ENCODE assay signal across 8 cellular contexts in the genomic region with DNA sequence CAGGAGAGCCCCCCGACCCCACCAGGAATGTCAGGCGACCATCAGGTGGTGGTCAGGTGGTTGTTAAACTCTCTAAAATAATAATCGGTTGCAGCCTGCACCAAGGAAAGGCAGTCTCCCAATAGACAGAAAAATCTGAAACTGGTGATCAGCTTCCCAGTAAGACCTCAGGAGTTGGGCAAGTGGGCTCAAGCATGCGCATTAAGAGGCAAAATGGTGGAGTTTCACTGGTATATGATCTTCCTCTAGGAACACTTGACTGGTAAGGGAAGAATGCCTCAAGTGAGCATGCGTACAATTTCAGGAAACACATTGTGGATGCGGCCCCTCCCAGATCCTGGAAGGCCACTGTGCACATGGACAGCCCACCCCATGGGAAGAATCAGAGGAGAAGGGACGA.
"Had no signal": no experiment of that assay in that cellular context is flagged by ENCODE, and none has a peak within 500 bp of the region (broad histone marks: within the 10 kb centered on the region; RNA-seq: fewer than 3 reads in every experiment).

No MANE protein-coding gene starts in this region.

- FAIRE-seq: G401.6, GM12878, GM12891, GM12892, GM18507, GM19239 had no signal

- DNase-seq: GDM1, GF-D8 had no signal

- ATAC-seq: GM12878 had no signal

- H3K4me3 ChIP-seq: GM12878 had no signal
